9 cellular contexts compared by ENCODE assay signal in the genomic region with DNA sequence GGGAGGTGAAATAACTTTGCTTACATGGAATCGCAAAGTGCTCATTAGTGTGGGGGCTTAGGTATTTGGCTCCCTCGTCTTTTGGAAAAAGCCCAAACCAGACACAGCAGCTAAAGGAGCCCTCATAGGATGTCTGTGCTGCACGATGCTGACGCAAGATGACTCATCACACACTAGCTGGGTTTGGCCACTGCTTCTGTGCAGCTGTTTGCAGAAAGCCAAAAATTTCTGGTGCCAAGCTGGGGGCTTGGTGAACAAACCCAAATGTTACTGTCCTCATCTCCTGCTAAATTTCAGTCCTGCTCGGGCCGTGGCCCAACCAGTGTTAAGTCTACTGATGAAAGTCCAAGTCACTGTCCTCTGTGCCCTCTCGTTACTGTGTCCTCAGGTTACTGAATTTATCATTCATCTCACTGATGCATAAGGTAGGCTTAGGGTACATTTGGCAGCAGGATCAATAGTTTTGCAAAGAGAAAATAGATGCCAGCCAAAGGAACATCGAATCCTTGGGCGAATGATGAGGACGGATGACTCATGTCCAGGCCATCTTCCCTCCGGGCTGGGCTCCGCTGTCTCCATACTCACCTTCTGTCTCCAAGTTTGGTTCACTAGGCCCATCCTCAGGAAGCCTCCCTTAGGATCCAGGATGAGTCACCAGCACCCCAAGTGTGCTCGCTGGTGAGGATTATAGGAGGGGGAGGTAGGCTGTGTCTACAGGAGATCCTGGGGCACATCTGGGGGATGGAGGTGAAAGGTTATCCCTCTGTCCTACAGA.
DNase-seq lines count a peak whose midpoint lies in the region; ATAC-seq and TF ChIP-seq lines count a peak whose summit lies in the region.
"Had no signal": no experiment of that assay in that cellular context is flagged by ENCODE, and none has a peak within 500 bp of the region (broad histone marks: within the 10 kb centered on the region; RNA-seq: fewer than 3 reads in every experiment).

No MANE protein-coding gene starts in this region.

- WGBS in upper lobe of left lung, 2 donors, result 59 to 66% methylated on average over 11 to 13 of the region's 13 CpGs

- H3K36me3 ChIP-seq in upper lobe of left lung, result no peaks in the 10 kb centered on the region
- H3K36me3 ChIP-seq: ascending aorta had no signal

- TF ChIP-seq EP300 in upper lobe of left lung (IDR thresholded peaks at IDR 0.05), result no peak

- peaks cover 0 to 4% (median 2%) of the 10 kb centered on the region in 4 donors for H3K4me1 ChIP-seq in upper lobe of left lung

- TF ChIP-seq CTCF in upper lobe of left lung (IDR thresholded peaks at IDR 0.05), result no peak

- no peak for TF ChIP-seq POLR2A in upper lobe of left lung (IDR thresholded peaks at IDR 0.05)

- peak; percentile 65 for DNase-seq in Ammon's horn (ENCODE audit: low spot score)
- peak; percentile 98 for DNase-seq in M059J (ENCODE audit: low read depth)
- DNase-seq in astrocyte of the hippocampus (ENCODE audit: low read depth, low spot score), result peak; percentile 98
- peak; percentile 10 for DNase-seq in kidney glomerular epithelial cell (lab: John Stamatoyannopoulos, UW)
- peak in 1 of 2 donors; percentile 49 for DNase-seq in upper lobe of left lung

- H3K4me3 ChIP-seq in upper lobe of left lung, result no peak overlapping the region

- H3K27me3 ChIP-seq in upper lobe of left lung, result no peaks in the 10 kb centered on the region
- H3K27me3 ChIP-seq: ascending aorta had no signal

- H3K27ac ChIP-seq in upper lobe of left lung, result peak overlapping the region in 1 of 4 donors; percentile 18

- H3K9me3 ChIP-seq in upper lobe of left lung, result peaks cover 0 to 5% (median 1%) of the 10 kb centered on the region in 4 donors

- ATAC-seq in upper lobe of left lung (ENCODE audit: low FRiP score in 2 of 2), result peak; percentile 75 to 95
- ATAC-seq in GM21447 (IDR thresholded peaks at IDR 0.05; ENCODE audit: unreplicated experiment), result no peak
- ATAC-seq in HG02981 (IDR thresholded peaks at IDR 0.05; ENCODE audit: unreplicated experiment), result no peak
- ATAC-seq in GM19397 (IDR thresholded peaks at IDR 0.05; ENCODE audit: unreplicated experiment), result no peak

Comparison
In these comparisons a context has a peak if more than half of its experiments do, and no peak if none do; other contexts are left out.
1. ATAC-seq: peak in upper lobe of left lung (2 of 2); none in GM21447 (single experiment), HG02981 (single experiment) and GM19397 (single experiment).